ENCODE assay signal across 22 cellular contexts in the genomic region with DNA sequence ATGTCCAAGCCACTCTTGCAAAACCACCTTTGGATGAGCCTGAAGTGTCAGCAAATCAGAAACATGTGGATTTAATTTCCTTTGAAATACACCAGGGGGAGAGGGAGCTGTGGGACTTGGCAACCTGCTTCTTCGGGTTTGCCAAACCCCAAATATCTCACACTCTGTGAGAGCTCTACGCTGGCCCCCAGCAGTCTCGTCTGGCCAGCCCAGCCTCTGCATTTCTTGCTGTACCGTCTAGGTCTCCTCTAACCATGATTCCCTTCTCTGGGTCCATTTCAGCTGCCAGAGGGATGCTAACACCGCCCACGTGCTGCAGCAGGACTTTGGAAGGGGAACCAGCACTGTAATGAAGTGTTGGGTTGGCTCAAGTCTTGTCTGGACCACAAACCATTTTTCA.
DNase-seq lines count a peak whose midpoint lies in the region; ATAC-seq and TF ChIP-seq lines count a peak whose summit lies in the region.
"Had no signal": no experiment of that assay in that cellular context is flagged by ENCODE, and none has a peak within 500 bp of the region (broad histone marks: within the 10 kb centered on the region; RNA-seq: fewer than 3 reads in every experiment).

No MANE protein-coding gene starts in this region.

- peak; percentile 48 to 85 (median 68) for ATAC-seq in heart right ventricle
- no peak for ATAC-seq in stimulated activated naive B cell treated with anti-CD40 and anti-IgM and Interleukin-4, amounts not matched to agents 10 μg/mL and 1 μg/mL and 100 μg/mL, for 72 hours (replicated peaks)
- ATAC-seq: activated naive CD8-positive, alpha-beta T cell treated with anti-CD3 and anti-CD28 coated beads, Interleukin-2, amount 50 U/mL, for 24 hours had no signal

- no peak; the same call in 1 of the 2 replicates for TF ChIP-seq CTCF in AG10803 (conservative IDR thresholded peaks at IDR 0.05; ENCODE audit: low read length)
- no peak for TF ChIP-seq CTCF in heart right ventricle (IDR thresholded peaks at IDR 0.05)

- H3K36me3 ChIP-seq in adipocyte (ENCODE audit: control insufficient read depth, insufficient read depth, low read length, severe bottlenecking) (no peaks in the 10 kb centered on the region), heart right ventricle (no peaks in the 10 kb centered on the region)
- H3K36me3 ChIP-seq: vagina had no signal

- no peak overlapping the region for H3K27ac Mint-ChIP-seq in stimulated activated naive B cell treated with anti-CD40 and anti-IgM and Interleukin-4, amounts not matched to agents 10 μg/mL and 1 μg/mL and 100 μg/mL, for 72 hours
- H3K27ac Mint-ChIP-seq: activated naive CD8-positive, alpha-beta T cell treated with anti-CD3 and anti-CD28 coated beads, Interleukin-2, amount 50 U/mL, for 24 hours; activated T-helper 2 cell treated with anti-CD3 and anti-CD28 coated beads, Interferon-gamma antibody, Interleukin-2, Interleukin-4, amounts not matched to agents 10 μg/mL and 5 μg/mL and 100 μg/mL, durations not matched to agents 14 hours and 24 hours and 36 hours; naive B cell had no signal

- peaks cover 25% of the 10 kb centered on the region for H3K4me1 ChIP-seq in adipocyte (ENCODE audit: control insufficient read depth, insufficient read depth, low read length)
- H3K4me1 ChIP-seq in heart right ventricle: peaks cover 0 to 6% (median 0%) of the 10 kb centered on the region in 9 donors

- WGBS in heart right ventricle, 2 donors: 70 to 78% methylated on average over 6 of the region's 6 CpGs

- peaks cover 35 to 43% of the 10 kb centered on the region in 2 donors for H3K36me3 Mint-ChIP-seq in stimulated activated naive B cell treated with anti-CD40 and anti-IgM and Interleukin-4, amounts not matched to agents 10 μg/mL and 1 μg/mL and 100 μg/mL, for 72 hours

- no peak overlapping the region for H3K9ac ChIP-seq in adipocyte (ENCODE audit: low read length)

- no peaks in the 10 kb centered on the region for H3K9me3 ChIP-seq in adipocyte (ENCODE audit: control insufficient read depth, low read length)
- H3K9me3 ChIP-seq in heart right ventricle: no peaks in the 10 kb centered on the region
- H3K9me3 ChIP-seq: vagina had no signal

- H3K4me3 Mint-ChIP-seq in stimulated activated naive B cell treated with anti-CD40 and anti-IgM and Interleukin-4, amounts not matched to agents 10 μg/mL and 1 μg/mL and 100 μg/mL, for 72 hours: no peak overlapping the region
- H3K4me3 Mint-ChIP-seq: activated naive CD8-positive, alpha-beta T cell treated with anti-CD3 and anti-CD28 coated beads, Interleukin-2, amount 50 U/mL, for 24 hours; naive B cell had no signal

- DNase-seq in AG10803 (ENCODE audit: low read depth): peak; percentile 99
- peak; percentile 52 for DNase-seq in adipocyte (ENCODE audit: low read depth)
- DNase-seq in heart right ventricle: peak in 1 of 2 donors; percentile 39
- DNase-seq in posterior vena cava (ENCODE audit: low spot score): peak; percentile 92
- no peak for DNase-seq in stimulated activated naive B cell treated with anti-CD40 and anti-IgM and Interleukin-4, amounts not matched to agents 10 μg/mL and 1 μg/mL and 100 μg/mL, for 72 hours
- DNase-seq in activated CD8-positive, alpha-beta memory T cell treated with anti-CD3 and anti-CD28 coated beads, Interleukin-2, amount 50 U/mL, for 4 hours: no peak
- DNase-seq in CD1c-positive myeloid dendritic cell (ENCODE audit: extremely low spot score): no peak
- DNase-seq in G401 (ENCODE audit: low spot score): no peak
- DNase-seq: ACHN; activated CD4-positive, alpha-beta T cell treated with anti-CD3 and anti-CD28 coated beads for 48 hours; activated naive CD8-positive, alpha-beta T cell treated with anti-CD3 and anti-CD28 coated beads, Interleukin-2, amount 50 U/mL, for 24 hours; caudate nucleus; DND-41; naive B cell; NCI-H1048; NCI-H2029 treated with DMSO at 0.1 percent for 48 hours; NCI-H524; stimulated activated CD4-positive, alpha-beta T cell treated with anti-CD3 and anti-CD28 coated beads, Interleukin-4, amount 100 ng/mL, for 1 hour; SW 1271 had no signal

- no peak overlapping the region for H3K27ac ChIP-seq in heart right ventricle
- H3K27ac ChIP-seq: vagina had no signal

- H3K4me3 ChIP-seq in AG10803 (ENCODE audit: low read length) (no peak overlapping the region), adipocyte (ENCODE audit: low read length) (no peak overlapping the region), heart right ventricle (no peak overlapping the region)
- H3K4me3 ChIP-seq: smooth muscle cell, vagina had no signal

- H3K4me1 Mint-ChIP-seq in stimulated activated naive B cell treated with anti-CD40 and anti-IgM and Interleukin-4, amounts not matched to agents 10 μg/mL and 1 μg/mL and 100 μg/mL, for 72 hours: peaks cover 9 to 14% of the 10 kb centered on the region in 2 donors

- H3K27me3 Mint-ChIP-seq in stimulated activated naive B cell treated with anti-CD40 and anti-IgM and Interleukin-4, amounts not matched to agents 10 μg/mL and 1 μg/mL and 100 μg/mL, for 72 hours: no peaks in the 10 kb centered on the region
- H3K27me3 Mint-ChIP-seq: activated naive CD8-positive, alpha-beta T cell treated with anti-CD3 and anti-CD28 coated beads, Interleukin-2, amount 50 U/mL, for 24 hours; naive B cell had no signal

- H3K9me3 Mint-ChIP-seq in stimulated activated naive B cell treated with anti-CD40 and anti-IgM and Interleukin-4, amounts not matched to agents 10 μg/mL and 1 μg/mL and 100 μg/mL, for 72 hours: peaks cover 9 to 17% of the 10 kb centered on the region in 2 donors

- H3K27me3 ChIP-seq in adipocyte (replicated peaks; ENCODE audit: control insufficient read depth, insufficient read depth, low read length) (no peaks in the 10 kb centered on the region), heart right ventricle (no peaks in the 10 kb centered on the region)
- H3K27me3 ChIP-seq: vagina had no signal

- intact Hi-C loops in heart right ventricle (cut with DNase I) (no loop called here), posterior vena cava (cut with DNase I) (loop anchor here (1.0 to 10.0 kb wide), 2 partner anchors 113 to 124 kb away; partner anchors contain the start of genes MRPS6 (in 1 of the 2) and SLC5A3 (in 1 of the 2))

- in situ Hi-C loops in G401 (cut with HindIII; ENCODE audit: low sequenced_read_pairs): no loop called here

Comparison
In these comparisons a context has a peak if more than half of its experiments do, and no peak if none do; other contexts are left out.
1. DNase-seq: peak in AG10803 (single experiment), adipocyte (single experiment) and posterior vena cava (single experiment); none in stimulated activated naive B cell treated with anti-CD40 and anti-IgM and Interleukin-4, amounts not matched to agents 10 μg/mL and 1 μg/mL and 100 μg/mL, for 72 hours (single experiment), activated CD8-positive, alpha-beta memory T cell treated with anti-CD3 and anti-CD28 coated beads, Interleukin-2, amount 50 U/mL, for 4 hours (single experiment), CD1c-positive myeloid dendritic cell (single experiment) and G401 (single experiment).
2. ATAC-seq: peak in heart right ventricle (8 of 8); none in stimulated activated naive B cell treated with anti-CD40 and anti-IgM and Interleukin-4, amounts not matched to agents 10 μg/mL and 1 μg/mL and 100 μg/mL, for 72 hours (0 of 2).
3. intact Hi-C loops: an anchor here in posterior vena cava (1.0 to 10.0 kb wide); none called in heart right ventricle.